Comparison of ENCODE assay signal across 1 cellular context in genomic region chr3:46544771-46545503, GRCh38.
TF ChIP-seq lines count a peak whose summit lies in the region.

No MANE protein-coding gene starts in this region.

TF ChIP-seq in H1, 55 proteins besides CTCF, POLR2A, EP300 and RAD21:
- TF ChIP-seq FOSL1 (IDR thresholded peaks at IDR 0.05; ENCODE audit: insufficient read depth, low read depth, low read length): no peak
- no peak for TF ChIP-seq GABPA (IDR thresholded peaks at IDR 0.05; ENCODE audit: borderline replicate concordance, insufficient read depth, low read length)
- TF ChIP-seq CREB1 (IDR thresholded peaks at IDR 0.05): no peak
- TF ChIP-seq TBP (IDR thresholded peaks at IDR 0.05; ENCODE audit: low read depth, low read length): no peak
- no peak for TF ChIP-seq GTF2F1 (IDR thresholded peaks at IDR 0.05; ENCODE audit: borderline replicate concordance, low read depth, low read length)
- TF ChIP-seq POU5F1 (IDR thresholded peaks at IDR 0.05; ENCODE audit: low read depth, low read length): no peak
- no peak for TF ChIP-seq SP1 (IDR thresholded peaks at IDR 0.05; ENCODE audit: low read depth, low read length)
- TF ChIP-seq HDAC6 (IDR thresholded peaks at IDR 0.05; ENCODE audit: low read depth, low read length): no peak
- no peak for TF ChIP-seq SUZ12 (IDR thresholded peaks at IDR 0.05; ENCODE audit: low read length)
- no peak for TF ChIP-seq SIN3A (conservative IDR thresholded peaks at IDR 0.05 in 1 of 2, IDR thresholded peaks at IDR 0.05 in 1 of 2; ENCODE audit: low read depth in 1 of 2, low read length in 2 of 2)
- TF ChIP-seq MAFK (IDR thresholded peaks at IDR 0.05; ENCODE audit: low read depth, low read length): no peak
- TF ChIP-seq CEBPB (IDR thresholded peaks at IDR 0.05; ENCODE audit: low read depth, low read length): no peak
